ENCODE assay signal across 16 cellular contexts in the genomic region with DNA sequence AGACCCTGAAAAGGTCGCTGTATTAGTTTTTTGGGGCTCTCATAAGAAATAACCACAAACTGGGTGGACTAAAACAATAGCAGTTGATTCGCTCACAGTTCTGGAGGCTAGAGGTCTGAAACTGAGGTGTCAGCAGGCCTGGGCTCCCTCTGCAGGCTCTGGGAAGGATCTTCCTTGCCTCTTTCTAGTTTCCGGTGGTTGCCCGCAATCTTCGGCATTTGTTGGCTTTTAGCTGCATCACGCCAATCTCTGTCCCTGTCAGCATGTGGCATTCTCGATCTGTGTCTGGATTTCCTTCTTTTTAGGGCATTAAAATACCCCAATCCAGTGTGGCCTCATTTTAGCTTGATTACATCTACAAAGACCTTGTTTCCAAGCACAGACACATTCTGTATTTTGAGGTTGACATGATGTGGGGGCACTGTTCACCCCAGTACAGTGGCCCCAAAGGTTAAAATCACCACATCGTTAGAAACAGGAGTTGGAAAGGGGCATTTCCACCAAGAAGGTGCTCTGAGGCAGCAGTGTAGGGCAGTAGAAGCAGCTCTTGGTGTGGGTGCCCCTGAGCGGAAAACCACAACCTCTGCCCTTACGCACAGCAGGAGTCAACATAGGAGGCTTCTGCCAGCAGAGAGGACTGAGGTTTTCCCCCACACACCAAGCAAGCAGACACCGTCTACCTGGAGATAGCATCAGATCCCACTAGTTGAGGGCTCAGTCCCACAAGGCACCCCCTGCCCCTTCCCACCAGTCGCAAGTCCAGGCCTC. TPM values are rescaled to one million over a fixed set of nuclear protein-coding genes. Genes with fewer than 3 reads are reported as not detected.
DNase-seq lines count a peak whose midpoint lies in the region; ATAC-seq, FAIRE-seq and TF ChIP-seq lines count a peak whose summit lies in the region.
"Had no signal": no experiment of that assay in that cellular context is flagged by ENCODE, and none has a peak within 500 bp of the region (broad histone marks: within the 10 kb centered on the region; RNA-seq: fewer than 3 reads in every experiment).

No MANE protein-coding gene starts in this region.

- no peak for ATAC-seq in HCT116
- ATAC-seq in HepG2 = peak; percentile 29; the same call in 1 of the 3 replicates
- ATAC-seq in GM21360 (IDR thresholded peaks at IDR 0.05; ENCODE audit: unreplicated experiment) = no peak
- ATAC-seq in HG02970 (IDR thresholded peaks at IDR 0.05; ENCODE audit: low FRiP score, unreplicated experiment) = no peak

- RAD21 ChIA-PET in HCT116 (lab: Charles Lee; ENCODE audit: low non-redundant PET in 1 of 2, low total read pairs in 2 of 2, uncharacterized antibody in 2 of 2, unreplicated experiment in 2 of 2) = no interaction called here

- H3K9ac ChIP-seq in HCT116 (ENCODE audit: low read length) = no peak overlapping the region
- no peak overlapping the region for H3K9ac ChIP-seq in HepG2 (ENCODE audit: insufficient read depth, low read depth, low read length)
- no peak overlapping the region for H3K9ac ChIP-seq in Karpas-422 (ENCODE audit: low read length)

- TF ChIP-seq EP300 in HepG2 (IDR thresholded peaks at IDR 0.05; ENCODE audit: low read depth in 2 of 2, low read length in 2 of 2) (no peak), HepG2 (CRISPR knock-in tag; IDR thresholded peaks at IDR 0.05; ENCODE audit: borderline replicate concordance) (no peak)

- H3K9me2 ChIP-seq in HCT116 (ENCODE audit: insufficient read depth) = no peaks in the 10 kb centered on the region
- H3K9me2 ChIP-seq in Karpas-422 (replicated peaks; ENCODE audit: insufficient read depth, low read length) = no peaks in the 10 kb centered on the region

- peak; percentile 26; the same call in 1 of the 2 replicates for TF ChIP-seq RAD21 in HCT116 (IDR thresholded peaks at IDR 0.05; ENCODE audit: low read depth)
- no peak for TF ChIP-seq RAD21 in HepG2 (CRISPR knock-in tag; IDR thresholded peaks at IDR 0.05)

- 86% methylated on average over 12 of the region's 12 CpGs for WGBS in HepG2 (ENCODE audit: low lambda C conversion rate)
- 85% methylated on average over 12 of the region's 12 CpGs for WGBS in prostate gland

- H3K27me3 ChIP-seq in AG04450 (ENCODE audit: control insufficient read depth, insufficient read depth, low read length) (no peaks in the 10 kb centered on the region), HCT116 (ENCODE audit: insufficient read depth, low read length) (no peaks in the 10 kb centered on the region), HepG2 (ENCODE audit: control insufficient read depth in 1 of 2, insufficient read depth in 2 of 2, low read length in 2 of 2) (no peaks in the 10 kb centered on the region), prostate gland (replicated peaks; ENCODE audit: insufficient read depth) (no peaks in the 10 kb centered on the region), Karpas-422 (ENCODE audit: low read length) (no peaks in the 10 kb centered on the region)

- peaks cover 4% of the 10 kb centered on the region for H3K9me3 ChIP-seq in AG04450 (ENCODE audit: control insufficient read depth, insufficient read depth, low read length)
- no peaks in the 10 kb centered on the region for H3K9me3 ChIP-seq in HCT116 (ENCODE audit: control insufficient read depth in 1 of 2, insufficient read depth in 1 of 2, low read depth in 1 of 2, low read length in 2 of 2)
- H3K9me3 ChIP-seq in HepG2 (ENCODE audit: low read length) = no peaks in the 10 kb centered on the region
- H3K9me3 ChIP-seq in prostate gland = no peaks in the 10 kb centered on the region
- H3K9me3 ChIP-seq in Karpas-422 (ENCODE audit: low read length) = no peaks in the 10 kb centered on the region

- in situ Hi-C loops in HepG2 (cut with HindIII; ENCODE audit: extremely low pct_ligation_motif_present, low pct_unique_long_range_greater_than_20kb) = no loop called here

- intact Hi-C loops in HCT116 (cut with micrococcal nuclease) = no loop called here
- intact Hi-C loops in HepG2 (cut with micrococcal nuclease; ENCODE audit: unreplicated experiment) = no loop called here
- intact Hi-C loops in prostate gland (cut with DNase I) = no loop called here

- H3K4me2 ChIP-seq in HCT116 (ENCODE audit: low read length) (no peak overlapping the region), HepG2 (ENCODE audit: low read depth, low read length) (no peak overlapping the region), Karpas-422 (ENCODE audit: low read depth, low read length, poor library complexity, severe bottlenecking) (no peak overlapping the region)

- DNase-seq in AG04450 (ENCODE audit: low read depth, low spot score) = no peak
- DNase-seq in HCT116 (ENCODE audit: low read depth, low spot score) = no peak
- DNase-seq in activated effector memory CD4-positive, alpha-beta T cell treated with Interleukin-2 at 50 U/mL for 16 hours = peak; percentile 27
- no peak for DNase-seq in HepG2 (ENCODE audit: low spot score)
- DNase-seq in prostate gland (ENCODE audit: low spot score) = no peak
- no peak for DNase-seq in Karpas-422
- DNase-seq: activated naive CD4-positive, alpha-beta T cell; GF-D8; HFFc6; NCI-H146; Right ventricle myocardium superior had no signal

- H2AFZ ChIP-seq in HCT116 (ENCODE audit: low read depth, low read length, poor library complexity, severe bottlenecking) (no peak overlapping the region), HepG2 (ENCODE audit: low read length) (no peak overlapping the region), Karpas-422 (ENCODE audit: low read length) (no peak overlapping the region)

- H4K20me1 ChIP-seq in HCT116 (ENCODE audit: insufficient read depth) = no peaks in the 10 kb centered on the region
- no peaks in the 10 kb centered on the region for H4K20me1 ChIP-seq in HepG2 (ENCODE audit: insufficient read depth, low read length)
- no peaks in the 10 kb centered on the region for H4K20me1 ChIP-seq in Karpas-422 (ENCODE audit: insufficient read depth, low read depth, low read length)

- H3K4me1 ChIP-seq in HCT116 (ENCODE audit: control insufficient read depth in 1 of 2, insufficient read depth in 2 of 2, low read length in 2 of 2) (peaks cover 0 to 9% of the 10 kb centered on the region in 2 experiments; a peak in 2 of 4 replicates), HepG2 (ENCODE audit: insufficient read depth, low read length) (no peaks in the 10 kb centered on the region), prostate gland (replicated peaks) (no peaks in the 10 kb centered on the region), Karpas-422 (ENCODE audit: low read length) (no peaks in the 10 kb centered on the region)

- POLR2A ChIA-PET in AG04450 (lab: Yijun Ruan, JAX) (interaction anchor here (0.6 to 1.0 kb wide), 2 partner anchors 14 to 564 kb away, joined by 3 read pairs; partner anchors contain the start of gene ZNF79), HCT116 (lab: Charles Lee) (no interaction called here), HepG2 (lab: Yijun Ruan, JAX) (interaction anchor here (1.2 kb wide), 1 partner anchor 14 kb away, joined by 3 read pairs; the partner anchor contains the start of genes LRSAM1 and RPL12)

- H3K79me2 ChIP-seq in HCT116 (ENCODE audit: insufficient read depth, low read length) (no peaks in the 10 kb centered on the region), HepG2 (ENCODE audit: insufficient read depth, low read length) (no peaks in the 10 kb centered on the region), Karpas-422 (ENCODE audit: low read length) (no peaks in the 10 kb centered on the region)

- CTCF ChIA-PET in AG04450 (lab: Charles Lee) = interaction anchor here (0.6 kb wide), 2 partner anchors 118 to 193 kb away, joined by 5 to 12 read pairs; no protein-coding TSS in a partner anchor
- CTCF ChIA-PET in HCT116 (lab: Charles Lee) = no interaction called here
- CTCF ChIA-PET in HepG2 (lab: Yijun Ruan, JAX; ENCODE audit: low intra/inter-chr PET ratio, low total read pairs) = no interaction called here

- no peak overlapping the region for H3K27ac ChIP-seq in AG04450 (ENCODE audit: low read depth, low read length)
- no peak overlapping the region for H3K27ac ChIP-seq in HCT116 (ENCODE audit: low read depth, low read length)
- H3K27ac ChIP-seq in HepG2 (ENCODE audit: extremely low read length, insufficient read depth, low read length) = no peak overlapping the region
- no peak overlapping the region for H3K27ac ChIP-seq in prostate gland
- no peak overlapping the region for H3K27ac ChIP-seq in Karpas-422 (ENCODE audit: low read length)
- H3K27ac ChIP-seq: C4-2B, coronary artery had no signal

- H3K4me3 ChIP-seq in AG04450 (ENCODE audit: low read depth, low read length) (no peak overlapping the region), HCT116 (replicated peaks in 1 of 2; ENCODE audit: low read depth in 1 of 2, low read length in 2 of 2) (no peak overlapping the region), HepG2 (replicated peaks in 1 of 3; ENCODE audit: insufficient read depth in 1 of 3, low read depth in 2 of 3, low read length in 3 of 3) (no peak overlapping the region), prostate gland (no peak overlapping the region), Karpas-422 (ENCODE audit: low read length) (no peak overlapping the region)
- H3K4me3 ChIP-seq: coronary artery had no signal

- TF ChIP-seq POLR2A in HCT116 (IDR thresholded peaks at IDR 0.05; ENCODE audit: borderline replicate concordance, extremely low read depth, insufficient read depth, insufficient read length) (no peak), HepG2 (IDR thresholded peaks at IDR 0.05; ENCODE audit: insufficient read depth in 1 of 2, low read depth in 2 of 2, low read length in 2 of 2) (no peak), prostate gland (IDR thresholded peaks at IDR 0.05) (no peak)

- peaks cover 30 to 50% of the 10 kb centered on the region in 2 experiments for H3K36me3 ChIP-seq in HCT116 (ENCODE audit: control insufficient read depth in 1 of 2, insufficient read depth in 2 of 2, low read length in 2 of 2)
- peaks cover 44 to 81% of the 10 kb centered on the region in 2 experiments for H3K36me3 ChIP-seq in HepG2 (replicated peaks in 1 of 2; ENCODE audit: control insufficient read depth in 1 of 2, insufficient read depth in 2 of 2, low read length in 2 of 2)
- peaks cover 14 to 20% of the 10 kb centered on the region in 2 donors for H3K36me3 ChIP-seq in prostate gland
- peaks cover 20% of the 10 kb centered on the region for H3K36me3 ChIP-seq in Karpas-422 (ENCODE audit: insufficient read depth, low read length)

- no TSS peak for BruUV-seq in HCT116 (replicated peaks; lab: Mats Ljungman, UMichigan)
- BruUV-seq in HepG2 (replicated peaks; lab: Mats Ljungman, UMichigan) = no TSS peak

- no peak for FAIRE-seq in HepG2 (lab: Jason Lieb, UNC)
- FAIRE-seq: GM18507 had no signal

- TF ChIP-seq CTCF in AG04450 (IDR thresholded peaks at IDR 0.05; ENCODE audit: low read depth, low read length) (peak; percentile 19; the same call in 1 of the 2 replicates), HCT116 (IDR thresholded peaks at IDR 0.05 in 2 of 3, conservative IDR thresholded peaks at IDR 0.05 in 1 of 3; ENCODE audit: borderline replicate concordance in 1 of 3, insufficient read depth in 1 of 3, low read depth in 2 of 3, low read length in 2 of 3) (peak in 1 of 3 experiments; percentile 23; a peak in 2 of 6 replicates), HepG2 (CRISPR knock-in tag; IDR thresholded peaks at IDR 0.05) (no peak), prostate gland (IDR thresholded peaks at IDR 0.05) (no peak)

RNA-seq across cellular contexts. Expression of gene ZNF79, which starts 13.5 kb away (rescaled TPM):
- polyA plus RNA-seq in AG04450 (2011; rRNA removed) (5.2 and 5.6 TPM in 2 replicates), HepG2 (2011; rRNA removed) (3.7 and 4.0 TPM in 2 replicates)
- 19.7 and 21.1 TPM in 2 replicates for polyA minus RNA-seq in AG04450 (2011; rRNA and poly(A)+ RNA removed)
- total RNA-seq in HCT116 (2021; ENCODE audit: unreplicated experiment) (5.3 TPM), HepG2 (2016; rRNA removed; fragmentation: Illumina TruSeq; extraction: Trizol) (7.3 and 8.1 TPM in 2 replicates), prostate gland (10 to 100 TPM; 14.3 to 14.5 TPM)
- 2.2 and 3.0 TPM in 2 replicates for polyA plus RNA-seq in HCT116 (2012)
- total RNA-seq in HepG2 (2016; cell fraction: cytosol; rRNA removed; fragmentation: Illumina TruSeq; extraction: Trizol; ENCODE audit: low read depth) = 3.1 and 3.7 TPM in 2 replicates
- total RNA-seq in HepG2 (2016; cell fraction: insoluble cytoplasmic fraction; rRNA removed; fragmentation: Illumina TruSeq; extraction: Trizol) = 7.1 and 8.1 TPM in 2 replicates
- total RNA-seq in HepG2 (2016; cell fraction: membrane; rRNA removed; fragmentation: Illumina TruSeq; extraction: Trizol) = 5.0 and 6.4 TPM in 2 replicates
- total RNA-seq in HepG2 (2016; cell fraction: nucleus; rRNA removed; fragmentation: Illumina TruSeq; extraction: Trizol) = 6.5 and 7.4 TPM in 2 replicates
- 2.4 and 2.7 TPM in 2 replicates for polyA plus RNA-seq in HepG2 (2011; cell fraction: cytosol; rRNA removed)
- polyA plus RNA-seq in HepG2 (2011; cell fraction: nucleus; rRNA removed) = 6.0 and 7.5 TPM in 2 replicates
- polyA plus RNA-seq in HepG2 (2012) = 2.6 and 3.2 TPM in 2 replicates
- 0.52 and 0.70 TPM in 2 replicates for polyA plus RNA-seq in HepG2 (2016; cell fraction: cytosol; fragmentation: Illumina TruSeq; extraction: Trizol; ENCODE audit: low read depth)
- polyA plus RNA-seq in HepG2 (2016; cell fraction: insoluble cytoplasmic fraction; fragmentation: Illumina TruSeq; extraction: Trizol; ENCODE audit: low read depth) = 4.7 TPM in 2 replicates
- polyA plus RNA-seq in HepG2 (2016; cell fraction: membrane; fragmentation: Illumina TruSeq; extraction: Trizol; ENCODE audit: low read depth) = 1.3 and 1.4 TPM in 2 replicates
- 8.9 and 9.1 TPM in 2 replicates for polyA plus RNA-seq in HepG2 (2016; cell fraction: nucleus; fragmentation: Illumina TruSeq; extraction: Trizol; ENCODE audit: insufficient read depth, low read depth)
- 6.0 and 28.4 TPM in 2 replicates for polyA minus RNA-seq in HepG2 (2011; rRNA and poly(A)+ RNA removed; ENCODE audit: low replicate concordance)
- 3.7 and 4.2 TPM in 2 replicates for polyA minus RNA-seq in HepG2 (2011; cell fraction: cytosol; rRNA and poly(A)+ RNA removed)
- polyA minus RNA-seq in HepG2 (2011; cell fraction: nucleus; rRNA and poly(A)+ RNA removed) = 7.9 and 11.3 TPM in 2 replicates
- 8.1 and 10.5 TPM in 2 replicates for total RNA-seq in Karpas-422 (2014; rRNA removed; shearing (Covaris generic); ENCODE audit: low replicate concordance)

RNA-seq across cellular contexts. Expression of gene RPL12, which starts 13.5 kb away (rescaled TPM):
- polyA plus RNA-seq in AG04450 (2011; rRNA removed) (2,379 and 2,541 TPM in 2 replicates), HepG2 (2011; rRNA removed) (2,097 and 2,590 TPM in 2 replicates)
- 720 and 1,006 TPM in 2 replicates for polyA minus RNA-seq in AG04450 (2011; rRNA and poly(A)+ RNA removed)
- total RNA-seq in HCT116 (2021; ENCODE audit: unreplicated experiment) (2,679 TPM), HepG2 (2016; rRNA removed; fragmentation: Illumina TruSeq; extraction: Trizol) (1,551 and 1,660 TPM in 2 replicates), prostate gland (1,000 to 10,000 TPM; 1,460 to 2,640 TPM)
- polyA plus RNA-seq in HCT116 (2012) = 5,001 and 5,019 TPM in 2 replicates
- total RNA-seq in HepG2 (2016; cell fraction: cytosol; rRNA removed; fragmentation: Illumina TruSeq; extraction: Trizol; ENCODE audit: low read depth) = 6,549 and 6,971 TPM in 2 replicates
- total RNA-seq in HepG2 (2016; cell fraction: insoluble cytoplasmic fraction; rRNA removed; fragmentation: Illumina TruSeq; extraction: Trizol) = 1,601 and 1,648 TPM in 2 replicates
- total RNA-seq in HepG2 (2016; cell fraction: membrane; rRNA removed; fragmentation: Illumina TruSeq; extraction: Trizol) = 4,907 and 5,180 TPM in 2 replicates
- 525 and 558 TPM in 2 replicates for total RNA-seq in HepG2 (2016; cell fraction: nucleus; rRNA removed; fragmentation: Illumina TruSeq; extraction: Trizol)
- polyA plus RNA-seq in HepG2 (2011; cell fraction: cytosol; rRNA removed) = 3,919 and 3,963 TPM in 2 replicates
- polyA plus RNA-seq in HepG2 (2011; cell fraction: nucleus; rRNA removed) = 619 and 713 TPM in 2 replicates
- polyA plus RNA-seq in HepG2 (2012) = 2,179 and 2,497 TPM in 2 replicates
- 11,205 and 11,665 TPM in 2 replicates for polyA plus RNA-seq in HepG2 (2016; cell fraction: cytosol; fragmentation: Illumina TruSeq; extraction: Trizol; ENCODE audit: low read depth)
- 2,434 and 2,480 TPM in 2 replicates for polyA plus RNA-seq in HepG2 (2016; cell fraction: insoluble cytoplasmic fraction; fragmentation: Illumina TruSeq; extraction: Trizol; ENCODE audit: low read depth)
- polyA plus RNA-seq in HepG2 (2016; cell fraction: membrane; fragmentation: Illumina TruSeq; extraction: Trizol; ENCODE audit: low read depth) = 6,884 and 7,463 TPM in 2 replicates
- polyA plus RNA-seq in HepG2 (2016; cell fraction: nucleus; fragmentation: Illumina TruSeq; extraction: Trizol; ENCODE audit: insufficient read depth, low read depth) = 1,156 and 1,223 TPM in 2 replicates
- polyA minus RNA-seq in HepG2 (2011; rRNA and poly(A)+ RNA removed; ENCODE audit: low replicate concordance) = 706 and 1,371 TPM in 2 replicates
- polyA minus RNA-seq in HepG2 (2011; cell fraction: cytosol; rRNA and poly(A)+ RNA removed) = 461 and 478 TPM in 2 replicates
- polyA minus RNA-seq in HepG2 (2011; cell fraction: nucleus; rRNA and poly(A)+ RNA removed) = 198 and 299 TPM in 2 replicates
- total RNA-seq in Karpas-422 (2014; rRNA removed; shearing (Covaris generic); ENCODE audit: low replicate concordance) = 2,789 and 3,026 TPM in 2 replicates

RNA-seq across cellular contexts. Expression of gene LRSAM1, which starts 13.6 kb away (rescaled TPM):
- 3.4 and 4.8 TPM in 2 replicates for polyA plus RNA-seq in AG04450 (2011; rRNA removed)
- 4.9 and 5.7 TPM in 2 replicates for polyA minus RNA-seq in AG04450 (2011; rRNA and poly(A)+ RNA removed)
- total RNA-seq in HCT116 (2021; ENCODE audit: unreplicated experiment) = 25.9 TPM
- polyA plus RNA-seq in HCT116 (2012) = 21.0 and 23.3 TPM in 2 replicates
- total RNA-seq in HepG2 (2016; rRNA removed; fragmentation: Illumina TruSeq; extraction: Trizol) = 4.6 and 8.7 TPM in 2 replicates
- total RNA-seq in HepG2 (2016; cell fraction: cytosol; rRNA removed; fragmentation: Illumina TruSeq; extraction: Trizol; ENCODE audit: low read depth) = 1.5 and 1.7 TPM in 2 replicates
- 4.2 and 9.8 TPM in 2 replicates for total RNA-seq in HepG2 (2016; cell fraction: insoluble cytoplasmic fraction; rRNA removed; fragmentation: Illumina TruSeq; extraction: Trizol)
- total RNA-seq in HepG2 (2016; cell fraction: membrane; rRNA removed; fragmentation: Illumina TruSeq; extraction: Trizol) = 3.2 and 4.0 TPM in 2 replicates
- total RNA-seq in HepG2 (2016; cell fraction: nucleus; rRNA removed; fragmentation: Illumina TruSeq; extraction: Trizol) = 9.5 and 16.9 TPM in 2 replicates
- 10.2 and 12.2 TPM in 2 replicates for polyA plus RNA-seq in HepG2 (2011; rRNA removed)
- 4.1 and 5.2 TPM in 2 replicates for polyA plus RNA-seq in HepG2 (2011; cell fraction: cytosol; rRNA removed)
- polyA plus RNA-seq in HepG2 (2011; cell fraction: nucleus; rRNA removed) = 68.4 and 76.1 TPM in 2 replicates
- polyA plus RNA-seq in HepG2 (2012) = 10.0 and 14.6 TPM in 2 replicates
- polyA plus RNA-seq in HepG2 (2016; cell fraction: cytosol; fragmentation: Illumina TruSeq; extraction: Trizol; ENCODE audit: low read depth) = 1.2 and 1.5 TPM in 2 replicates
- polyA plus RNA-seq in HepG2 (2016; cell fraction: insoluble cytoplasmic fraction; fragmentation: Illumina TruSeq; extraction: Trizol; ENCODE audit: low read depth) = 5.4 and 6.9 TPM in 2 replicates
- polyA plus RNA-seq in HepG2 (2016; cell fraction: membrane; fragmentation: Illumina TruSeq; extraction: Trizol; ENCODE audit: low read depth) = 1.2 and 2.1 TPM in 2 replicates
- polyA plus RNA-seq in HepG2 (2016; cell fraction: nucleus; fragmentation: Illumina TruSeq; extraction: Trizol; ENCODE audit: insufficient read depth, low read depth) = 21.9 and 22.1 TPM in 2 replicates
- 7.6 and 11.4 TPM in 2 replicates for polyA minus RNA-seq in HepG2 (2011; rRNA and poly(A)+ RNA removed; ENCODE audit: low replicate concordance)
- 4.2 and 4.4 TPM in 2 replicates for polyA minus RNA-seq in HepG2 (2011; cell fraction: cytosol; rRNA and poly(A)+ RNA removed)
- 25.4 and 32.1 TPM in 2 replicates for polyA minus RNA-seq in HepG2 (2011; cell fraction: nucleus; rRNA and poly(A)+ RNA removed)
- 10 to 100 TPM; 14.8 to 30.5 TPM for total RNA-seq in prostate gland
- total RNA-seq in Karpas-422 (2014; rRNA removed; shearing (Covaris generic); ENCODE audit: low replicate concordance) = 14.4 and 15.5 TPM in 2 replicates

RNA-seq across cellular contexts. Expression of gene SLC2A8, which starts 40.7 kb away (rescaled TPM):
- 5.4 and 6.3 TPM in 2 replicates for polyA plus RNA-seq in AG04450 (2011; rRNA removed)
- polyA minus RNA-seq in AG04450 (2011; rRNA and poly(A)+ RNA removed) = 4.6 and 5.7 TPM in 2 replicates
- 16.8 TPM for total RNA-seq in HCT116 (2021; ENCODE audit: unreplicated experiment)
- polyA plus RNA-seq in HCT116 (2012) = 14.7 and 15.3 TPM in 2 replicates
- total RNA-seq in HepG2 (2016; rRNA removed; fragmentation: Illumina TruSeq; extraction: Trizol) = 24.0 and 48.6 TPM in 2 replicates
- total RNA-seq in HepG2 (2016; cell fraction: cytosol; rRNA removed; fragmentation: Illumina TruSeq; extraction: Trizol; ENCODE audit: low read depth) = 25.8 and 26.2 TPM in 2 replicates
- total RNA-seq in HepG2 (2016; cell fraction: insoluble cytoplasmic fraction; rRNA removed; fragmentation: Illumina TruSeq; extraction: Trizol) = 22.9 and 51.3 TPM in 2 replicates
- 32.1 and 33.0 TPM in 2 replicates for total RNA-seq in HepG2 (2016; cell fraction: membrane; rRNA removed; fragmentation: Illumina TruSeq; extraction: Trizol)
- 53.8 and 57.0 TPM in 2 replicates for total RNA-seq in HepG2 (2016; cell fraction: nucleus; rRNA removed; fragmentation: Illumina TruSeq; extraction: Trizol)
- polyA plus RNA-seq in HepG2 (2011; rRNA removed) = 22.6 and 37.2 TPM in 2 replicates
- polyA plus RNA-seq in HepG2 (2011; cell fraction: cytosol; rRNA removed) = 20.3 and 26.4 TPM in 2 replicates
- 73.4 and 80.9 TPM in 2 replicates for polyA plus RNA-seq in HepG2 (2011; cell fraction: nucleus; rRNA removed)
- 15.9 and 25.8 TPM in 2 replicates for polyA plus RNA-seq in HepG2 (2012)
- 18.5 and 21.9 TPM in 2 replicates for polyA plus RNA-seq in HepG2 (2016; cell fraction: cytosol; fragmentation: Illumina TruSeq; extraction: Trizol; ENCODE audit: low read depth)
- 22.6 and 24.1 TPM in 2 replicates for polyA plus RNA-seq in HepG2 (2016; cell fraction: insoluble cytoplasmic fraction; fragmentation: Illumina TruSeq; extraction: Trizol; ENCODE audit: low read depth)
- 21.2 and 23.1 TPM in 2 replicates for polyA plus RNA-seq in HepG2 (2016; cell fraction: membrane; fragmentation: Illumina TruSeq; extraction: Trizol; ENCODE audit: low read depth)
- 112 and 118 TPM in 2 replicates for polyA plus RNA-seq in HepG2 (2016; cell fraction: nucleus; fragmentation: Illumina TruSeq; extraction: Trizol; ENCODE audit: insufficient read depth, low read depth)
- 29.8 and 66.3 TPM in 2 replicates for polyA minus RNA-seq in HepG2 (2011; rRNA and poly(A)+ RNA removed; ENCODE audit: low replicate concordance)
- polyA minus RNA-seq in HepG2 (2011; cell fraction: cytosol; rRNA and poly(A)+ RNA removed) = 13.0 and 13.3 TPM in 2 replicates
- 25.1 and 26.0 TPM in 2 replicates for polyA minus RNA-seq in HepG2 (2011; cell fraction: nucleus; rRNA and poly(A)+ RNA removed)
- total RNA-seq in prostate gland = 10 to 100 TPM; 29.3 to 69.3 TPM
- total RNA-seq in Karpas-422 (2014; rRNA removed; shearing (Covaris generic); ENCODE audit: low replicate concordance) = 11.3 and 29.4 TPM in 2 replicates
